In the genomic region with DNA sequence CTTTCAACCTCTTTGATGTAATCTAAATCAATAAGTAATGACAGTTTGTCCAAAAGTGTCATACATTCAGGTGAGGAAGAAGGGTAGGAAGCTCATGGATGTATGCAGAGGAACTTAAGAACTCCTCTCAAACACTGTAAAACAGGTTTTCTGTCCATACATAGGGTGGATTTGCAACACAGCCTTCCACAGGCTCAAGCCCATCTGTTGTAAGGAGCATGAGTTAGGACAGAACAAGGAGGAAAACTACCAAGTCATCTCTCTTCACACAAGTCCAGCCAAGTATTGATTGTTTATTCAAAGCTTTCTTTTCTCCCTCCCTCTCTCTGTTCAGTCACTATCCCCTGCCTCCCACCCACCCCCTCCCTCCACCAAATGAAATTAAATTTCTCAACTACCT, we compare ENCODE assay signal across 17 cellular contexts.
"Had no signal": no experiment of that assay in that cellular context is flagged by ENCODE, and none has a peak within 500 bp of the region (broad histone marks: within the 10 kb centered on the region; RNA-seq: fewer than 3 reads in every experiment).

No MANE protein-coding gene starts in this region.

- H3K27ac ChIP-seq: cardiac muscle cell, lower lobe of right lung, tibial nerve, uterus had no signal

- ATAC-seq: effector memory CD8-positive, alpha-beta T cell; lower lobe of right lung had no signal

- H3K4me1 ChIP-seq: lower lobe of right lung, tibial nerve, uterus had no signal

- H3K4me3 Mint-ChIP-seq: activated naive CD4-positive, alpha-beta T cell treated with anti-CD3 and anti-CD28 coated beads, Interleukin-2, amount 50 U/mL, for 24 hours; T-helper 2 cell treated with Interferon-gamma antibody and Interleukin-4, amounts not matched to agents 5 μg/mL and 100 μg/mL, for 36 hours had no signal

- H3K36me3 Mint-ChIP-seq: activated naive CD4-positive, alpha-beta T cell treated with anti-CD3 and anti-CD28 coated beads, Interleukin-2, amount 50 U/mL, for 24 hours had no signal

- H3K9me3 Mint-ChIP-seq: activated naive CD4-positive, alpha-beta T cell treated with anti-CD3 and anti-CD28 coated beads, Interleukin-2, amount 50 U/mL, for 24 hours; effector memory CD8-positive, alpha-beta T cell; T-helper 2 cell treated with Interferon-gamma antibody and Interleukin-4, amounts not matched to agents 5 μg/mL and 100 μg/mL, for 36 hours had no signal

- H3K9me3 ChIP-seq: lower lobe of right lung, tibial nerve, uterus had no signal

- H3K27me3 ChIP-seq: cardiac muscle cell, tibial nerve, uterus had no signal

- H3K4me3 ChIP-seq: cardiac muscle cell, lower lobe of right lung, tibial nerve, uterus had no signal

- DNase-seq: activated CD4-positive, alpha-beta T cell treated with anti-CD3 and anti-CD28 coated beads, Interleukin-2, amount 50 U/mL, for 1 hour; activated CD8-positive, alpha-beta memory T cell treated with anti-CD3 and anti-CD28 coated beads for 24 hours; activated CD8-positive, alpha-beta memory T cell treated with anti-CD3 and anti-CD28 coated beads, Interleukin-2, amount 50 U/mL, for 48 hours; activated gamma-delta T cell; effector memory CD8-positive, alpha-beta T cell; foreskin fibroblast; hippocampal formation; left colon; lower lobe of right lung; occipital lobe; stimulated activated naive CD4-positive, alpha-beta T cell; substantia nigra; uterus had no signal

- H3K36me3 ChIP-seq: cardiac muscle cell, lower lobe of right lung, tibial nerve, uterus had no signal

- H3K27ac Mint-ChIP-seq: activated naive CD4-positive, alpha-beta T cell treated with anti-CD3 and anti-CD28 coated beads, Interleukin-2, amount 50 U/mL, for 24 hours; effector memory CD8-positive, alpha-beta T cell; T-helper 2 cell treated with Interferon-gamma antibody and Interleukin-4, amounts not matched to agents 5 μg/mL and 100 μg/mL, for 36 hours had no signal
